In genomic region chr18:31364190-31364589, GRCh38 we compare ENCODE assay signal across 30 cellular contexts. TPM values are rescaled to one million over a fixed set of nuclear protein-coding genes. Genes with fewer than 3 reads are reported as not detected.
"Had no signal": no experiment of that assay in that cellular context is flagged by ENCODE, and none has a peak within 500 bp of the region (broad histone marks: within the 10 kb centered on the region; RNA-seq: fewer than 3 reads in every experiment).

No MANE protein-coding gene starts in this region.

- FAIRE-seq: urothelium cell line had no signal

- H3K27ac ChIP-seq: stomach, suprapubic skin, testis, thoracic aorta, thyroid gland, tibial artery, tibial nerve, upper lobe of left lung, upper lobe of right lung, uterus, vagina had no signal

- DNase-seq: stimulated activated CD4-positive, alpha-beta T cell treated with anti-CD3 and anti-CD28 coated beads, Interleukin-2, amount 100 ng/mL, for 48 hours; stimulated activated CD4-positive, alpha-beta T cell treated with anti-CD3 and anti-CD28 coated beads, Interleukin-4, amount 100 ng/mL, for 1 hour; stimulated activated CD4-positive, alpha-beta T cell treated with anti-CD3 and anti-CD28 coated beads, Interleukin-4, amount 100 ng/mL, for 24 hours; stimulated activated CD4-positive, alpha-beta T cell treated with anti-CD3 and anti-CD28 coated beads, Interleukin-4, amount 100 ng/mL, for 4 hours; stimulated activated CD8-positive, alpha-beta memory T cell treated with anti-CD3 and anti-CD28 coated beads, Interleukin-4, amount 100 ng/mL, for 48 hours; stimulated activated naive B cell treated with anti-CD40 and anti-IgM and Interleukin-4, amounts not matched to agents 10 μg/mL and 1 μg/mL and 100 μg/mL, for 72 hours; stimulated activated naive CD4-positive, alpha-beta T cell; stimulated activated naive CD4-positive, alpha-beta T cell treated with Interleukin-2 at 50 U/mL for 16 hours; stimulated activated naive CD8-positive, alpha-beta T cell treated with anti-CD3 and anti-CD28 coated beads, Interleukin-15, amount 100 ng/mL, for 72 hours; stimulated activated naive CD8-positive, alpha-beta T cell treated with anti-CD3 and anti-CD28 coated beads, Interleukin-15, Interleukin-2, amounts not matched to agents 100 U/mL and 50 U/mL, for 24 hours; stomach; substantia nigra; testis; thyroid gland; tibial artery; trophoblast cell; upper lobe of left lung; upper lobe of right lung; uterus had no signal

- H3K9me3 ChIP-seq: suprapubic skin, testis, thoracic aorta, thyroid gland, tibial nerve, upper lobe of left lung, upper lobe of right lung, uterus, vagina had no signal

- ATAC-seq: stimulated activated effector memory CD8-positive, alpha-beta T cell treated with anti-CD3 and anti-CD28 coated beads, Interleukin-12 subunit alpha, Interleukin-12 subunit beta, amount 100 ng/mL, for 72 hours; stimulated activated memory B cell treated with anti-CD40 and anti-IgM and Interleukin-4, amounts not matched to agents 10 μg/mL and 1 μg/mL and 100 μg/mL, for 72 hours; stimulated activated naive B cell treated with anti-CD40 and anti-IgM and Interleukin-4, amounts not matched to agents 10 μg/mL and 1 μg/mL and 100 μg/mL, for 72 hours; stimulated activated naive CD8-positive, alpha-beta T cell treated with anti-CD3 and anti-CD28 coated beads, Interleukin-15, amount 100 ng/mL, for 72 hours; stimulated activated naive CD8-positive, alpha-beta T cell treated with anti-CD3 and anti-CD28 coated beads, Interleukin-15, Interleukin-2, amounts not matched to agents 100 U/mL and 50 U/mL, for 24 hours; upper lobe of right lung had no signal

- H3K4me3 ChIP-seq: stomach, suprapubic skin, testis, thoracic aorta, thyroid gland, tibial artery, tibial nerve, upper lobe of left lung, upper lobe of right lung, uterus, vagina had no signal

- H3K4me1 ChIP-seq: stomach, suprapubic skin, testis, thyroid gland, tibial artery, tibial nerve, upper lobe of left lung, upper lobe of right lung, uterus, vagina had no signal

- H3K27me3 ChIP-seq: stomach, suprapubic skin, testis, thyroid gland, tibial artery, tibial nerve, upper lobe of left lung, upper lobe of right lung, uterus, vagina had no signal

- H3K36me3 ChIP-seq: stomach, suprapubic skin, thoracic aorta, thyroid gland, tibial artery, tibial nerve, upper lobe of left lung, upper lobe of right lung, uterus, vagina had no signal

RNA-seq across cellular contexts. Expression of gene DSG4, which starts 12.4 kb away (rescaled TPM):
- total RNA-seq: subcutaneous adipose tissue, temporal lobe, thoracic aorta, thyroid gland, tibial nerve, upper lobe of left lung, upper lobe of right lung, ureter, vagina had no signal
- polyA plus RNA-seq: urinary bladder had no signal

RNA-seq across cellular contexts. Expression of gene DSG1, which starts 46.2 kb away (rescaled TPM):
- total RNA-seq: subcutaneous adipose tissue, thyroid gland, tibial nerve, upper lobe of left lung, upper lobe of right lung had no signal
- polyA plus RNA-seq: urinary bladder had no signal
